ENCODE assay signal across 9 cellular contexts in the genomic region with DNA sequence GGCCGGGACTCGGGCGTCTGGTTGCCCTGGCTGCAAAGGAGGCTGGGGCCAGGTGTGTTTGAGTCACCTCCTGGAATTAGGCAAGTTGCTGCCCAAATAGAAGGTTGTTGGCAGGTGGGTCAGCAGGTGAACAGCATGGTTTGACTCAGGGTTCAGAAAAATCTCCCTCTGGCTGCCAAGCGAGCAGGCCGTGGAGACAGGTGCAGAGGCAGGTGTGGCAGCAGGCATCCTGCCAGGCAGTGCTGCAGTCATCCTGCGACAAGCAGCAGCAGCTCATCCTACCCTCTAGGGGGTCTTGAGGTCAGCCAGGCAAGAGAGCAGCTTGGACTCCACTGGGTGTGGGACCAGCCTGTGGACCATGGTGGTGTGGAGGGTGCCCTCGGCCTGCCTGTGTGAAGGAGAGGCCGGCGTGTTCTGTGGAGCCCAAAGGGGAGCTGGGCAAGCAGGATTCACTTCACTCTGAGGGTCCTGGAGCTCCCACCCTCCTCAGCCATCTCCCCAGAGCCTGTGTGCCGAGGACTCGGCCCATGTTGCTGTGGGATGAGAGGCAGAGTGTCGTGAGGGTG. TPM values are rescaled to one million over a fixed set of nuclear protein-coding genes. Genes with fewer than 3 reads are reported as not detected.
DNase-seq lines count a peak whose midpoint lies in the region; ATAC-seq and TF ChIP-seq lines count a peak whose summit lies in the region.
"Had no signal": no experiment of that assay in that cellular context is flagged by ENCODE, and none has a peak within 500 bp of the region (broad histone marks: within the 10 kb centered on the region; RNA-seq: fewer than 3 reads in every experiment).

No MANE protein-coding gene starts in this region.

- H3K27ac Mint-ChIP-seq in MCF 10A (ENCODE audit: low read depth, unreplicated experiment): no peak overlapping the region

- CTCF ChIA-PET in MCF 10A (lab: Yijun Ruan, JAX): interaction anchor here (0.6 to 1.0 kb wide), 2 partner anchors 187 to 303 kb away, joined by 3 to 5 read pairs; no protein-coding TSS in a partner anchor

- TF ChIP-seq POLR2A in spleen (IDR thresholded peaks at IDR 0.05): no peak

- H3K4me1 ChIP-seq in spleen: peaks cover 0 to 12% (median 0%) of the 10 kb centered on the region in 6 donors

- no peak overlapping the region for H3K4me3 Mint-ChIP-seq in MCF 10A (ENCODE audit: unreplicated experiment)

- H3K27ac ChIP-seq in spleen: peak overlapping the region in 1 of 8 donors; percentile 8

- no TSS peak for BruUV-seq in MCF 10A (replicated peaks; lab: Mats Ljungman, UMichigan)

- POLR2A ChIA-PET in MCF 10A (lab: Yijun Ruan, JAX): interaction anchor here (0.6 to 1.4 kb wide), 5 partner anchors 11 to 370 kb away, joined by 3 to 5 read pairs (median 4); no protein-coding TSS in a partner anchor

- intact Hi-C loops in MCF 10A (cut with micrococcal nuclease) (no loop called here), sciatic nerve (cut with DNase I) (no loop called here), spleen (cut with DNase I; ENCODE audit: low total_unique reads) (no loop called here)

- no peaks in the 10 kb centered on the region for H3K9me3 ChIP-seq in spleen

- H3K27me3 Mint-ChIP-seq in MCF 10A (ENCODE audit: insufficient read depth, unreplicated experiment): no peaks in the 10 kb centered on the region

- ATAC-seq in sciatic nerve: no peak
- no peak for ATAC-seq in GM19324 (IDR thresholded peaks at IDR 0.05; ENCODE audit: low FRiP score, unreplicated experiment)

- 78 to 92% (median 87%) methylated on average over 10 to 12 of the region's 12 CpGs for WGBS in spleen, 5 donors

- H3K4me1 Mint-ChIP-seq in MCF 10A (ENCODE audit: insufficient read depth, unreplicated experiment): peaks cover 6% of the 10 kb centered on the region

- DNase-seq in SHP77 (lab: John Stamatoyannopoulos, UW): peak; percentile 23 to 39
- no peak for DNase-seq in SHP77 treated with DMSO at 0.1 percent for 48 hours (lab: John Stamatoyannopoulos, UW)
- DNase-seq in NCI-H1694 (lab: John Stamatoyannopoulos, UW): peak; percentile 26
- peak; percentile 83 for DNase-seq in MCF 10A (ENCODE audit: unreplicated experiment)
- DNase-seq in sciatic nerve (ENCODE audit: low spot score): peak; percentile 47
- DNase-seq in Kasumi-1 (lab: John Stamatoyannopoulos, UW): no peak
- no peak for DNase-seq in spleen

- no peaks in the 10 kb centered on the region for H3K27me3 ChIP-seq in spleen (replicated peaks in 1 of 7)

- no peaks in the 10 kb centered on the region for H3K36me3 Mint-ChIP-seq in MCF 10A (ENCODE audit: insufficient read depth, unreplicated experiment)

- peaks cover 0 to 34% (median 4%) of the 10 kb centered on the region in 6 donors for H3K36me3 ChIP-seq in spleen

- no peaks in the 10 kb centered on the region for H3K9me3 Mint-ChIP-seq in MCF 10A (ENCODE audit: unreplicated experiment)

- TF ChIP-seq CTCF in MCF 10A (IDR thresholded peaks at IDR 0.05; ENCODE audit: unreplicated experiment) (no peak), spleen (IDR thresholded peaks at IDR 0.05 in 8 of 11, conservative IDR thresholded peaks at IDR 0.05 in 3 of 11) (no peak)

- no peak overlapping the region for H3K4me3 ChIP-seq in spleen

RNA-seq across cellular contexts. Expression of a gene that starts 8.2 kb away (rescaled TPM):
- total RNA-seq in MCF 10A (2022): 0.37 and 0.66 TPM in 2 replicates
- 1.8 TPM for total RNA-seq in sciatic nerve
- 1 to 10 TPM; 1.4 to 2.8 (median 2.2) TPM for total RNA-seq in spleen
- polyA plus RNA-seq in spleen: 1 to 10 TPM in 1 of 3 donors, under 1 TPM in 2; 0.41 to 1.0 (median 0.90) TPM
- total RNA-seq: epithelial cell of proximal tubule had no signal

RNA-seq across cellular contexts. Expression of a gene that starts 35.6 kb away (rescaled TPM):
- 28.3 and 36.0 TPM in 2 replicates for total RNA-seq in MCF 10A (2022)
- 40.7 TPM for total RNA-seq in sciatic nerve
- 10 to 100 TPM; 12.0 to 36.2 (median 18.8) TPM for total RNA-seq in spleen
- polyA plus RNA-seq in spleen: 10 to 100 TPM in 2 of 3 donors, 1 to 10 TPM in 1; 7.5 to 26.5 (median 23.1) TPM

Comparison
In these comparisons a context has a peak if more than half of its experiments do, and no peak if none do; other contexts are left out.
1. DNase-seq: peak in SHP77 (2 of 2), NCI-H1694 (single experiment), MCF 10A (single experiment) and sciatic nerve (single experiment); none in SHP77 treated with DMSO at 0.1 percent for 48 hours (single experiment), Kasumi-1 (0 of 2) and spleen (single experiment).